In the genomic region with DNA sequence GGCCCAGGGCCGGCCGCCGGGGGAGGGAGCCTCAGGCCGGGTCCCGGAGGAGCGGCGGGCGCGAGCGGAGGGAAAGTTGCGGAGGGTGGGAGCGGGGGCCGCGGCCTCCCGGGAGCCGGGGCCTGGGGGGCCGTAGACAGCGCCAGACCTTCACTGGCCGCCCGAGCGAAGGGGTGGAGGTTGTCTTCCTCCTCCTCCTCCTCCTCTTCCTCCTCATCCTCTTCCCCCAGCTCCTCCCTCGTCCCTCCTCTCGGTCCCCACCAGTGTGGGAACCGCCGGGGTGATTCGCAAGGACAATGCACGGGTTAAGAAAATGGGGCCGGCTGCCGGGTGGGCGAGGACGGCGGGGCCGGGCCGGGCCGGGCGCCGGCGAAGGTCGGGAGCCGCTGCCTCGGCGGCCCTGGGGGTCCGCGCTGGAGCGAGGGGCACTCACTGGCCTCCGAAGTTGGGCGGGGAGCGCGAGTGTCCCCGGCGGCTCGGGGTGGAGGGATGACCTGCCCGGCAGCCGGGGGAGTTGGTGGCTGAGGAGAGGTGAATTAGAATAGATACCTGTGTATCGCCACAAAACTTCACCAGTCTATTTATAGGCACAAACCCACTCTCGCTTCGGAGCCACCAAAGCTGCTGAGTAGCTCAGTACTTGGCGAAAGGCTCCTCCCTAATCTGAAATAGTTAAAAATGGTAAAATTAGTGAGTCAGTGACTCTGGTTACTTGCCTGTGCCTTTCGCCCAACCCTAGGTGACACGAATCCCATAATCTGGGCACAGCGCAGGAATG, we compare ENCODE assay signal across 8 cellular contexts. TPM values are rescaled to one million over a fixed set of nuclear protein-coding genes. Genes with fewer than 3 reads are reported as not detected.
A peak's percentile ranks its signal among the peaks of the same experiment; 100 is the strongest.
DNase-seq lines count a peak whose midpoint lies in the region; ATAC-seq and TF ChIP-seq lines count a peak whose summit lies in the region.

No MANE protein-coding gene starts in this region.

- H3K36me3 Mint-ChIP-seq in activated CD8-positive, alpha-beta memory T cell treated with anti-CD3 and anti-CD28 coated beads, Interleukin-2, amount 10 ng/mL, durations not matched to agents 7 days and 5 days = peaks cover 11% of the 10 kb centered on the region
- peaks cover 0 to 5% (median 5%) of the 10 kb centered on the region in 3 donors for H3K36me3 Mint-ChIP-seq in naive thymus-derived CD8-positive, alpha-beta T cell

- TF ChIP-seq CTCF in GM13977 (IDR thresholded peaks at IDR 0.05; ENCODE audit: extremely low read depth, insufficient read depth, missing control alignments) = no peak
- TF ChIP-seq CTCF in LNCaP clone FGC (IDR thresholded peaks at IDR 0.05; ENCODE audit: control insufficient read depth, extremely low read depth, insufficient read depth) = no peak
- TF ChIP-seq CTCF in tibial artery (IDR thresholded peaks at IDR 0.05) = no peak

- intact Hi-C loops in tibial artery (cut with DNase I; ENCODE audit: low total_unique reads) = loop anchor here (2.0 to 10.0 kb wide), 4 partner anchors 29 to 194 kb away; a partner anchor contains a TSS

- H3K9me3 ChIP-seq in tibial artery = no peaks in the 10 kb centered on the region

- peak; percentile 48 for DNase-seq in GM13977 (ENCODE audit: low spot score)
- no peak for DNase-seq in LNCaP clone FGC (ENCODE audit: low read depth)
- peak; percentile 66 for DNase-seq in activated CD8-positive, alpha-beta memory T cell treated with anti-CD3 and anti-CD28 coated beads, Interleukin-2, amount 10 ng/mL, durations not matched to agents 7 days and 5 days
- DNase-seq in epithelial cell of prostate (ENCODE audit: low read depth, low spot score) = no peak
- peak in 9 of 10 donors; percentile 6 to 65 (median 26) for DNase-seq in naive thymus-derived CD8-positive, alpha-beta T cell
- peak; percentile 47 to 77 for DNase-seq in tibial artery
- DNase-seq in DMS79 (lab: John Stamatoyannopoulos, UW) = no peak

- H3K36me3 ChIP-seq in tibial artery = no peaks in the 10 kb centered on the region

- in situ Hi-C loops in GM13977 (cut with MboI; ENCODE audit: low pct_unique_long_range_greater_than_20kb, low sequenced_read_pairs, unreplicated experiment) = no loop called here

- H3K4me3 ChIP-seq in LNCaP clone FGC (ENCODE audit: low read depth, low read length) (peak overlapping the region; percentile 76), tibial artery (peak overlapping the region; percentile 96)

- no peaks in the 10 kb centered on the region for H3K27me3 ChIP-seq in tibial artery

- H3K4me1 Mint-ChIP-seq in activated CD8-positive, alpha-beta memory T cell treated with anti-CD3 and anti-CD28 coated beads, Interleukin-2, amount 10 ng/mL, durations not matched to agents 7 days and 5 days = peaks cover 45% of the 10 kb centered on the region
- H3K4me1 Mint-ChIP-seq in naive thymus-derived CD8-positive, alpha-beta T cell = peaks cover 25 to 61% (median 60%) of the 10 kb centered on the region in 4 donors

- H3K27ac ChIP-seq in epithelial cell of prostate (peak overlapping the region; percentile 97), tibial artery (peak overlapping the region; percentile 100)

- H3K4me3 Mint-ChIP-seq in activated CD8-positive, alpha-beta memory T cell treated with anti-CD3 and anti-CD28 coated beads, Interleukin-2, amount 10 ng/mL, durations not matched to agents 7 days and 5 days = peak overlapping the region; percentile 88
- peak overlapping the region; percentile 76 to 100 (median 86) for H3K4me3 Mint-ChIP-seq in naive thymus-derived CD8-positive, alpha-beta T cell

- POLR2A ChIA-PET in naive thymus-derived CD8-positive, alpha-beta T cell (lab: Charles Lee) = interaction anchor here (0.6 to 7.5 kb wide), 6 partner anchors 17 to 196 kb away, joined by 3 to 79 read pairs (median 4); a partner anchor contains a TSS

- H3K9me3 Mint-ChIP-seq in activated CD8-positive, alpha-beta memory T cell treated with anti-CD3 and anti-CD28 coated beads, Interleukin-2, amount 10 ng/mL, durations not matched to agents 7 days and 5 days (ENCODE audit: low read depth) = no peaks in the 10 kb centered on the region
- peaks cover 0 to 3% (median 0%) of the 10 kb centered on the region in 9 donors for H3K9me3 Mint-ChIP-seq in naive thymus-derived CD8-positive, alpha-beta T cell

- ATAC-seq in activated CD8-positive, alpha-beta memory T cell treated with anti-CD3 and anti-CD28 coated beads, Interleukin-2, amount 10 ng/mL, durations not matched to agents 7 days and 5 days = peak; percentile 9
- ATAC-seq in naive thymus-derived CD8-positive, alpha-beta T cell = no peak
- ATAC-seq in GM19351 (IDR thresholded peaks at IDR 0.05; ENCODE audit: unreplicated experiment) = no peak

- CTCF ChIA-PET in activated CD8-positive, alpha-beta memory T cell treated with anti-CD3 and anti-CD28 coated beads, Interleukin-2, amount 10 ng/mL, durations not matched to agents 7 days and 5 days (lab: Charles Lee) = interaction anchor here (1.2 to 2.3 kb wide), 4 partner anchors 33 to 101 kb away, joined by 3 to 6 read pairs (median 3); a partner anchor contains a TSS

- H3K27ac Mint-ChIP-seq in activated CD8-positive, alpha-beta memory T cell treated with anti-CD3 and anti-CD28 coated beads, Interleukin-2, amount 10 ng/mL, durations not matched to agents 7 days and 5 days = peak overlapping the region; percentile 89
- peak overlapping the region; percentile 14 to 94 (median 92) for H3K27ac Mint-ChIP-seq in naive thymus-derived CD8-positive, alpha-beta T cell

- no peaks in the 10 kb centered on the region for H3K27me3 Mint-ChIP-seq in activated CD8-positive, alpha-beta memory T cell treated with anti-CD3 and anti-CD28 coated beads, Interleukin-2, amount 10 ng/mL, durations not matched to agents 7 days and 5 days
- peaks cover 0 to 2% (median 0%) of the 10 kb centered on the region in 5 donors for H3K27me3 Mint-ChIP-seq in naive thymus-derived CD8-positive, alpha-beta T cell

- H3K4me1 ChIP-seq in tibial artery = peaks cover 0 to 50% (median 18%) of the 10 kb centered on the region in 4 donors

RNA-seq across cellular contexts. Expression of a gene that starts 1.4 kb away (rescaled TPM):
- total RNA-seq in activated CD8-positive, alpha-beta memory T cell treated with anti-CD3 and anti-CD28 coated beads, Interleukin-2, amount 10 ng/mL, durations not matched to agents 7 days and 5 days = 10 to 100 TPM; 75.7 to 83.3 TPM
- 100 to 1,000 TPM; 140 to 146 TPM for total RNA-seq in naive thymus-derived CD8-positive, alpha-beta T cell
- polyA plus RNA-seq in naive thymus-derived CD8-positive, alpha-beta T cell = 1 to 10 TPM; 1.8 to 5.4 (median 2.2) TPM

Comparison
In these comparisons a context has a peak if more than half of its experiments do, and no peak if none do; other contexts are left out.
1. DNase-seq: peak in GM13977 (single experiment), activated CD8-positive, alpha-beta memory T cell treated with anti-CD3 and anti-CD28 coated beads, Interleukin-2, amount 10 ng/mL, durations not matched to agents 7 days and 5 days (single experiment), naive thymus-derived CD8-positive, alpha-beta T cell (9 of 10) and tibial artery (2 of 2); none in LNCaP clone FGC (single experiment), epithelial cell of prostate (single experiment) and DMS79 (single experiment).